In genomic region chr3:100403362-100403761, GRCh38 we compare ENCODE assay signal across 8 cellular contexts. TPM values are rescaled to one million over a fixed set of nuclear protein-coding genes. Genes with fewer than 3 reads are reported as not detected.
DNase-seq lines count a peak whose midpoint lies in the region; ATAC-seq and TF ChIP-seq lines count a peak whose summit lies in the region.
"Not testable (repeated sequence)": the region's sequence is repeated elsewhere in the genome, so short reads cannot be mapped to it uniquely, and the experiment has no call there.

No MANE protein-coding gene starts in this region.

- peaks cover 12% of the 10 kb centered on the region for H3K9me3 ChIP-seq in OCI-LY3 (ENCODE audit: insufficient read depth, low read length)
- not testable (repeated sequence) for H3K9me3 ChIP-seq in right cardiac atrium (ENCODE audit: control insufficient read depth, low read length)

- H3K27me3 ChIP-seq in OCI-LY3 (ENCODE audit: low read depth, low read length); right cardiac atrium (ENCODE audit: control insufficient read depth, insufficient read depth): not testable (repeated sequence)

- H3K79me2 ChIP-seq in OCI-LY3 (ENCODE audit: low read length): peaks cover 62% of the 10 kb centered on the region

- H3K27ac ChIP-seq in OCI-LY3 (ENCODE audit: low read length): not testable (repeated sequence)
- H3K27ac ChIP-seq in caudate nucleus (ENCODE audit: low read depth, low read length): peak overlapping the region; percentile 94
- peak overlapping the region; percentile 19 for H3K27ac ChIP-seq in right cardiac atrium (ENCODE audit: low read length)

- peaks cover 21% of the 10 kb centered on the region for H3K36me3 Mint-ChIP-seq in activated CD4-positive, alpha-beta memory T cell treated with anti-CD3 and anti-CD28 coated beads for 36 hours
- H3K36me3 Mint-ChIP-seq in nephron progenitor cell (ENCODE audit: low read depth) (peaks cover 46% of the 10 kb centered on the region), type B pancreatic cell (peaks cover 23% of the 10 kb centered on the region)

- peaks cover 35% of the 10 kb centered on the region for H3K36me3 ChIP-seq in OCI-LY3 (replicated peaks; ENCODE audit: low read depth, low read length)

- CTCF ChIA-PET in activated CD4-positive, alpha-beta memory T cell treated with anti-CD3 and anti-CD28 coated beads for 36 hours (lab: Charles Lee): interaction anchor here (1.0 kb wide), 1 partner anchor 29 kb away, joined by 3 read pairs; no protein-coding TSS in a partner anchor

- TF ChIP-seq CTCF in LNCaP clone FGC (IDR thresholded peaks at IDR 0.05; ENCODE audit: control insufficient read depth, extremely low read depth, insufficient read depth); OCI-LY3 (IDR thresholded peaks at IDR 0.05; ENCODE audit: low read depth, low read length); nephron progenitor cell (IDR thresholded peaks at IDR 0.05); type B pancreatic cell (conservative IDR thresholded peaks at IDR 0.05): not testable (repeated sequence)

- peaks cover 12% of the 10 kb centered on the region for H3K9me3 Mint-ChIP-seq in activated CD4-positive, alpha-beta memory T cell treated with anti-CD3 and anti-CD28 coated beads for 36 hours
- H3K9me3 Mint-ChIP-seq in nephron progenitor cell: peaks cover 40% of the 10 kb centered on the region
- not testable (repeated sequence) for H3K9me3 Mint-ChIP-seq in type B pancreatic cell

- H3K4me3 Mint-ChIP-seq in activated CD4-positive, alpha-beta memory T cell treated with anti-CD3 and anti-CD28 coated beads for 36 hours: peak overlapping the region; percentile 92
- H3K4me3 Mint-ChIP-seq in nephron progenitor cell: peak overlapping the region; percentile 92
- H3K4me3 Mint-ChIP-seq in type B pancreatic cell: peak overlapping the region; percentile 95

- H3K9ac ChIP-seq in OCI-LY3 (ENCODE audit: low read length): peak overlapping the region; percentile 89

- not testable (repeated sequence) for H2AFZ ChIP-seq in OCI-LY3 (ENCODE audit: low read depth, low read length)

- H4K20me1 ChIP-seq in OCI-LY3 (ENCODE audit: insufficient read depth, low read length): peaks cover 11% of the 10 kb centered on the region

- POLR2A ChIA-PET in activated CD4-positive, alpha-beta memory T cell treated with anti-CD3 and anti-CD28 coated beads for 36 hours (lab: Charles Lee): not testable (repeated sequence)

- ATAC-seq in right cardiac atrium: not testable (repeated sequence)

- peak overlapping the region; percentile 78 for H3K4me3 ChIP-seq in LNCaP clone FGC (ENCODE audit: low read depth, low read length)
- peak overlapping the region; percentile 84 for H3K4me3 ChIP-seq in OCI-LY3 (ENCODE audit: low read length)
- peak overlapping the region; percentile 36 for H3K4me3 ChIP-seq in right cardiac atrium (ENCODE audit: low read length)

- intact Hi-C loops in activated CD4-positive, alpha-beta memory T cell treated with anti-CD3 and anti-CD28 coated beads for 36 hours (cut with micrococcal nuclease): loop anchor here (2.0 to 10.0 kb wide), 5 partner anchors 59 to 1171 kb away; partner anchors contain the start of gene PCNP
- intact Hi-C loops in right cardiac atrium (cut with DNase I): not testable (repeated sequence)

- peaks cover 46% of the 10 kb centered on the region for H3K4me1 Mint-ChIP-seq in activated CD4-positive, alpha-beta memory T cell treated with anti-CD3 and anti-CD28 coated beads for 36 hours (ENCODE audit: low read depth)
- H3K4me1 Mint-ChIP-seq in nephron progenitor cell: peaks cover 54% of the 10 kb centered on the region
- H3K4me1 Mint-ChIP-seq in type B pancreatic cell (ENCODE audit: unreplicated experiment): peaks cover 22% of the 10 kb centered on the region

- not testable (repeated sequence) for H3K27me3 Mint-ChIP-seq in activated CD4-positive, alpha-beta memory T cell treated with anti-CD3 and anti-CD28 coated beads for 36 hours; nephron progenitor cell (ENCODE audit: low read depth, poor library complexity); type B pancreatic cell

- not testable (repeated sequence) for H3K27ac Mint-ChIP-seq in activated CD4-positive, alpha-beta memory T cell treated with anti-CD3 and anti-CD28 coated beads for 36 hours; nephron progenitor cell
- H3K27ac Mint-ChIP-seq in type B pancreatic cell: peak overlapping the region; percentile 96

- 44% methylated on average over 5 of the region's 5 CpGs for WGBS in right cardiac atrium

- peak overlapping the region; percentile 88 for H3K4me2 ChIP-seq in OCI-LY3 (ENCODE audit: low read length)

- H3K4me1 ChIP-seq in OCI-LY3 (ENCODE audit: low read length): peaks cover 24% of the 10 kb centered on the region
- not testable (repeated sequence) for H3K4me1 ChIP-seq in right cardiac atrium (ENCODE audit: control insufficient read depth, insufficient read depth, low read length)

- DNase-seq in ELF-1 (ENCODE audit: low read depth, low spot score) (peak; percentile 65), caudate nucleus (lab: John Stamatoyannopoulos, UW) (peak in 3 of 61 donors; percentile 0 to 36 (median 17)), right cardiac atrium (peak in 1 of 3 donors; percentile 51), nephron progenitor cell (peak; percentile 18)
- DNase-seq in LNCaP clone FGC (ENCODE audit: low read depth); type B pancreatic cell (ENCODE audit: extremely low spot score, unreplicated experiment): not testable (repeated sequence)
- peak; percentile 27 for DNase-seq in activated CD4-positive, alpha-beta memory T cell treated with anti-CD3 and anti-CD28 coated beads for 36 hours

RNA-seq across cellular contexts. Expression of gene LNP1, which starts 2.0 kb away (rescaled TPM):
- 1 to 10 TPM; 1.9 to 2.3 TPM for total RNA-seq in activated CD4-positive, alpha-beta memory T cell treated with anti-CD3 and anti-CD28 coated beads for 36 hours
- total RNA-seq in right cardiac atrium (1 to 10 TPM; 4.1 to 6.9 (median 4.5) TPM), type B pancreatic cell (ENCODE audit: low replicate concordance) (3.4 and 6.2 TPM in 2 replicates)
- 4.1 TPM for polyA plus RNA-seq in right cardiac atrium

RNA-seq across cellular contexts. Expression of gene TOMM70, which starts 2.5 kb away (rescaled TPM):
- total RNA-seq in activated CD4-positive, alpha-beta memory T cell treated with anti-CD3 and anti-CD28 coated beads for 36 hours: 10 to 100 TPM; 44.9 to 47.1 TPM
- total RNA-seq in right cardiac atrium (10 to 100 TPM; 44.1 to 56.4 (median 51.0) TPM), type B pancreatic cell (ENCODE audit: low replicate concordance) (42.9 and 44.6 TPM in 2 replicates)
- polyA plus RNA-seq in right cardiac atrium: 28.4 TPM
